14 cellular contexts compared by ENCODE assay signal in genomic region chr6:158011478-158011920, GRCh38. TPM values are rescaled to one million over a fixed set of nuclear protein-coding genes. Genes with fewer than 3 reads are reported as not detected.
DNase-seq lines count a peak whose midpoint lies in the region; ATAC-seq, FAIRE-seq and TF ChIP-seq lines count a peak whose summit lies in the region.
"Had no signal": no experiment of that assay in that cellular context is flagged by ENCODE, and none has a peak within 500 bp of the region (broad histone marks: within the 10 kb centered on the region; RNA-seq: fewer than 3 reads in every experiment).

No MANE protein-coding gene starts in this region.

- H3K9me3 Mint-ChIP-seq in CD8-positive, alpha-beta T cell = no peaks in the 10 kb centered on the region
- H3K9me3 Mint-ChIP-seq: IgD-negative memory B cell, naive B cell had no signal

- no peak overlapping the region for H3K4me3 Mint-ChIP-seq in CD8-positive, alpha-beta T cell

- peak; percentile 22 for DNase-seq in NCI-H2196 (lab: John Stamatoyannopoulos, UW; ENCODE audit: unreplicated experiment)
- DNase-seq in NCI-H2196 treated with DMSO at 0.1 percent for 48 hours (lab: John Stamatoyannopoulos, UW; ENCODE audit: unreplicated experiment) = no peak
- peak; percentile 36 for DNase-seq in RPMI7951 (ENCODE audit: low read depth)
- DNase-seq in frontal cortex (ENCODE audit: low spot score in 2 of 2) = no peak
- peak; percentile 5 for DNase-seq in spleen
- DNase-seq in cortex of kidney (lab: John Stamatoyannopoulos, UW) = no peak
- no peak for DNase-seq in CD8-positive, alpha-beta T cell
- DNase-seq: activated CD8-positive, alpha-beta memory T cell treated with anti-CD3 and anti-CD28 coated beads for 24 hours; naive B cell; stimulated activated CD4-positive, alpha-beta T cell treated with anti-CD3 and anti-CD28 coated beads, Interleukin-12 subunit alpha, Interleukin-12 subunit beta, amount 100 ng/mL, for 4 hours had no signal

- intact Hi-C loops in spleen (cut with DNase I; ENCODE audit: low total_unique reads) = no loop called here
- intact Hi-C loops in CD8-positive, alpha-beta T cell (cut with DNase I, micrococcal nuclease) = no loop called here

- H3K27ac ChIP-seq in spleen = peak overlapping the region in 1 of 8 donors; percentile 25
- no peak overlapping the region for H3K27ac ChIP-seq in CD8-positive, alpha-beta T cell (ENCODE audit: low read depth, low read length)
- H3K27ac ChIP-seq: SK-N-MC had no signal

- ATAC-seq in HG02759 (IDR thresholded peaks at IDR 0.05; ENCODE audit: unreplicated experiment) = no peak
- no peak for ATAC-seq in CD8-positive, alpha-beta T cell

- H3K36me3 ChIP-seq in spleen = no peaks in the 10 kb centered on the region
- no peaks in the 10 kb centered on the region for H3K36me3 ChIP-seq in CD8-positive, alpha-beta T cell (ENCODE audit: insufficient read depth, low read length)

- no peak for TF ChIP-seq CTCF in spleen (IDR thresholded peaks at IDR 0.05 in 8 of 11, conservative IDR thresholded peaks at IDR 0.05 in 3 of 11)
- TF ChIP-seq CTCF in CD8-positive, alpha-beta T cell (IDR thresholded peaks at IDR 0.05) = no peak

- H3K27me3 ChIP-seq in spleen (replicated peaks in 1 of 7) = no peaks in the 10 kb centered on the region
- no peaks in the 10 kb centered on the region for H3K27me3 ChIP-seq in CD8-positive, alpha-beta T cell (ENCODE audit: insufficient read depth, low read length)

- peaks cover 70% of the 10 kb centered on the region for H3K4me1 Mint-ChIP-seq in CD8-positive, alpha-beta T cell (ENCODE audit: low read depth)

- POLR2A ChIA-PET in CD8-positive, alpha-beta T cell (lab: Charles Lee) = no interaction called here

- peak; percentile 69 for FAIRE-seq in frontal cortex (lab: Jason Lieb, UNC)
- FAIRE-seq: A204.1 had no signal

- peaks cover 10 to 58% (median 24%) of the 10 kb centered on the region in 6 donors for H3K4me1 ChIP-seq in spleen
- H3K4me1 ChIP-seq in CD8-positive, alpha-beta T cell (ENCODE audit: insufficient read depth, low read length) = peaks cover 33% of the 10 kb centered on the region

- H3K36me3 Mint-ChIP-seq in CD8-positive, alpha-beta T cell = peaks cover 8% of the 10 kb centered on the region
- H3K36me3 Mint-ChIP-seq: naive B cell had no signal

- no peaks in the 10 kb centered on the region for H3K9me3 ChIP-seq in spleen
- H3K9me3 ChIP-seq in CD8-positive, alpha-beta T cell (ENCODE audit: low read length) = no peaks in the 10 kb centered on the region

- WGBS in spleen, 5 donors = 69 to 72% (median 71%) methylated on average over 6 of the region's 6 CpGs

- H3K27me3 Mint-ChIP-seq in CD8-positive, alpha-beta T cell (ENCODE audit: low read depth) = no peaks in the 10 kb centered on the region
- H3K27me3 Mint-ChIP-seq: IgD-negative memory B cell, naive B cell had no signal

- H3K27ac Mint-ChIP-seq in CD8-positive, alpha-beta T cell = no peak overlapping the region

- CTCF ChIA-PET in CD8-positive, alpha-beta T cell (lab: Charles Lee) = interaction anchor here (5.2 kb wide), 1 partner anchor 15 kb away, joined by 29 read pairs; no protein-coding TSS in a partner anchor

- TF ChIP-seq POLR2A in spleen (IDR thresholded peaks at IDR 0.05) = no peak

- H3K4me3 ChIP-seq in spleen = no peak overlapping the region
- no peak overlapping the region for H3K4me3 ChIP-seq in CD8-positive, alpha-beta T cell (ENCODE audit: low read depth, low read length)
- H3K4me3 ChIP-seq: SK-N-MC had no signal

RNA-seq across cellular contexts. Expression of gene SYNJ2, which starts 29.8 kb away (rescaled TPM):
- 47.8 and 50.3 TPM in 2 replicates for total RNA-seq in RPMI7951 (2014; rRNA removed; shearing (Covaris generic))
- total RNA-seq in frontal cortex = 6.5 TPM
- total RNA-seq in spleen = 10 to 100 TPM in 5 of 7 donors, 1 to 10 TPM in 2; 6.7 to 34.0 (median 11.9) TPM
- polyA plus RNA-seq in spleen = 1 to 10 TPM; 2.4 to 2.8 (median 2.6) TPM
- total RNA-seq in CD8-positive, alpha-beta T cell = 10 to 100 TPM; 28.4 to 29.5 TPM

Comparison
In these comparisons a context has a peak if more than half of its experiments do, and no peak if none do; other contexts are left out.
1. DNase-seq: peak in NCI-H2196 (single experiment), RPMI7951 (single experiment) and spleen (single experiment); none in NCI-H2196 treated with DMSO at 0.1 percent for 48 hours (single experiment), frontal cortex (0 of 2), cortex of kidney (single experiment) and CD8-positive, alpha-beta T cell (0 of 7).